ENCODE assay signal across 8 cellular contexts in genomic region chr19:3343619-3344502, GRCh38. TPM values are rescaled to one million over a fixed set of nuclear protein-coding genes. Genes with fewer than 3 reads are reported as not detected.
DNase-seq lines count a peak whose midpoint lies in the region; ATAC-seq and TF ChIP-seq lines count a peak whose summit lies in the region.

No MANE protein-coding gene starts in this region.

- no peaks in the 10 kb centered on the region for H3K36me3 Mint-ChIP-seq in activated T-helper 17 cell treated with anti-CD3 and anti-CD28 coated beads, Interleukin-2, amount 50 U/mL, for 72 hours (ENCODE audit: low read depth)

- TF ChIP-seq POLR2A in gastroesophageal sphincter (IDR thresholded peaks at IDR 0.05) = no peak

- H3K27me3 Mint-ChIP-seq in activated T-helper 17 cell treated with anti-CD3 and anti-CD28 coated beads, Interleukin-2, amount 50 U/mL, for 72 hours = no peaks in the 10 kb centered on the region

- peak; percentile 93 for ATAC-seq in activated T-helper 17 cell treated with anti-CD3 and anti-CD28 coated beads, Interleukin-2, amount 50 U/mL, for 72 hours (replicated peaks)
- ATAC-seq in gastroesophageal sphincter (peak; percentile 84), GM21515 (IDR thresholded peaks at IDR 0.05; ENCODE audit: unreplicated experiment) (no peak), HG03097 (IDR thresholded peaks at IDR 0.05; ENCODE audit: low FRiP score, unreplicated experiment) (no peak)

- H3K4me1 ChIP-seq in gastroesophageal sphincter = peaks cover 4 to 82% (median 33%) of the 10 kb centered on the region in 3 donors

- no peaks in the 10 kb centered on the region for H3K9me3 Mint-ChIP-seq in activated T-helper 17 cell treated with anti-CD3 and anti-CD28 coated beads, Interleukin-2, amount 50 U/mL, for 72 hours

- TF ChIP-seq EP300 in gastroesophageal sphincter (IDR thresholded peaks at IDR 0.05) = no peak

- no peaks in the 10 kb centered on the region for H3K36me3 ChIP-seq in gastroesophageal sphincter

- intact Hi-C loops in posterior cingulate gyrus (cut with DNase I) = no loop called here

- TF ChIP-seq CTCF in gastroesophageal sphincter (IDR thresholded peaks at IDR 0.05) = peak in 1 of 4 experiments; percentile 47

- H3K4me1 Mint-ChIP-seq in activated T-helper 17 cell treated with anti-CD3 and anti-CD28 coated beads, Interleukin-2, amount 50 U/mL, for 72 hours = peaks cover under 1% of the 10 kb centered on the region

- H3K4me3 Mint-ChIP-seq in activated T-helper 17 cell treated with anti-CD3 and anti-CD28 coated beads, Interleukin-2, amount 50 U/mL, for 72 hours = peak overlapping the region; percentile 33

- no peak overlapping the region for H3K27ac Mint-ChIP-seq in activated T-helper 17 cell treated with anti-CD3 and anti-CD28 coated beads, Interleukin-2, amount 50 U/mL, for 72 hours

- 8 to 12% methylated on average over 4 to 5 of the region's 26 CpGs for WGBS in gastroesophageal sphincter (ENCODE audit: low coverage in 1 of 2), 2 donors

- H3K4me3 ChIP-seq in gastroesophageal sphincter = peak overlapping the region in 1 of 2 donors; percentile 36

- no peaks in the 10 kb centered on the region for H3K9me3 ChIP-seq in gastroesophageal sphincter

- no peaks in the 10 kb centered on the region for H3K27me3 ChIP-seq in gastroesophageal sphincter

- DNase-seq in SIG-M5 treated with dmso at 0.1 percent for 504 hours (lab: John Stamatoyannopoulos, UW; ENCODE audit: unreplicated experiment) = peak; percentile 68
- DNase-seq in SIG-M5 (lab: John Stamatoyannopoulos, UW) = no peak
- DNase-seq in NCI-H69 (lab: John Stamatoyannopoulos, UW) = peak; percentile 61
- peak; percentile 55 to 97 (median 84) for DNase-seq in posterior cingulate gyrus

- H3K27ac ChIP-seq in gastroesophageal sphincter = peak overlapping the region; percentile 72 to 94 (median 90)

RNA-seq across cellular contexts. Expression of gene NFIC, which starts 22.5 kb away (rescaled TPM):
- 10 to 100 TPM; 16.7 to 18.1 TPM for total RNA-seq in activated T-helper 17 cell treated with anti-CD3 and anti-CD28 coated beads, Interleukin-2, amount 50 U/mL, for 72 hours
- 100 to 1,000 TPM; 125 to 285 (median 155) TPM for total RNA-seq in gastroesophageal sphincter

Comparison
In these comparisons a context has a peak if more than half of its experiments do, and no peak if none do; other contexts are left out.
1. ATAC-seq: peak in activated T-helper 17 cell treated with anti-CD3 and anti-CD28 coated beads, Interleukin-2, amount 50 U/mL, for 72 hours (single experiment) and gastroesophageal sphincter (single experiment); none in GM21515 (single experiment) and HG03097 (single experiment).
2. RNA of gene NFIC, which starts 22.5 kb away (total RNA-seq): 125 to 285 TPM in gastroesophageal sphincter; 16.7 to 18.1 TPM in activated T-helper 17 cell treated with anti-CD3 and anti-CD28 coated beads, Interleukin-2, amount 50 U/mL, for 72 hours; every median in the first group is over 4 times any median in the second.